In genomic region chr9:121686930-121687541, GRCh38 we compare ENCODE assay signal across 8 cellular contexts. TPM values are rescaled to one million over a fixed set of nuclear protein-coding genes. Genes with fewer than 3 reads are reported as not detected.
A peak's percentile ranks its signal among the peaks of the same experiment; 100 is the strongest.
DNase-seq lines count a peak whose midpoint lies in the region; FAIRE-seq and TF ChIP-seq lines count a peak whose summit lies in the region.

No MANE protein-coding gene starts in this region.

- peak; percentile 89 for FAIRE-seq in GM19239 (lab: Jason Lieb, UNC)

- no peaks in the 10 kb centered on the region for H3K36me3 Mint-ChIP-seq in CD4-positive, alpha-beta memory T cell
- H3K36me3 Mint-ChIP-seq in MCF 10A (ENCODE audit: insufficient read depth, unreplicated experiment) = peaks cover 5% of the 10 kb centered on the region

- H4K20me1 ChIP-seq in SU-DHL-6 (ENCODE audit: low read depth, low read length) = no peaks in the 10 kb centered on the region

- no peak overlapping the region for H3K27ac ChIP-seq in CD4-positive, alpha-beta memory T cell (ENCODE audit: low read depth, low read length)
- H3K27ac ChIP-seq in SU-DHL-6 (ENCODE audit: low read depth, low read length) = no peak overlapping the region

- no peak overlapping the region for H2AFZ ChIP-seq in SU-DHL-6 (ENCODE audit: low read depth, low read length, severe bottlenecking)

- H3K4me3 Mint-ChIP-seq in CD4-positive, alpha-beta memory T cell = no peak overlapping the region
- H3K4me3 Mint-ChIP-seq in MCF 10A (ENCODE audit: unreplicated experiment) = no peak overlapping the region

- H3K79me2 ChIP-seq in SU-DHL-6 (ENCODE audit: insufficient read depth, low read length) = no peaks in the 10 kb centered on the region

- BruUV-seq in MCF 10A (replicated peaks; lab: Mats Ljungman, UMichigan) = no TSS peak

- DNase-seq in CD4-positive, alpha-beta memory T cell = peak in 3 of 5 donors; percentile 8 to 15 (median 11)
- DNase-seq in GM19239 (ENCODE audit: insufficient read length, low spot score) (peak; percentile 80), LNCaP clone FGC (ENCODE audit: low read depth) (peak; percentile 23), MCF 10A (ENCODE audit: unreplicated experiment) (peak; percentile 70), iris pigment epithelial cell (ENCODE audit: low read depth) (peak; percentile 67), foreskin melanocyte (no peak)
- DNase-seq in stimulated activated CD4-positive, alpha-beta T cell treated with anti-CD3 and anti-CD28 coated beads, Interleukin-12 subunit alpha, Interleukin-12 subunit beta, amount 100 ng/mL, for 4 hours = peak; percentile 35

- H3K4me1 ChIP-seq in CD4-positive, alpha-beta memory T cell (ENCODE audit: insufficient read depth, low read length) = no peaks in the 10 kb centered on the region

- peak overlapping the region in 1 of 7 donors; percentile 32 for H3K27ac Mint-ChIP-seq in CD4-positive, alpha-beta memory T cell
- no peak overlapping the region for H3K27ac Mint-ChIP-seq in MCF 10A (ENCODE audit: low read depth, unreplicated experiment)

- H3K4me2 ChIP-seq in SU-DHL-6 (ENCODE audit: low read depth, low read length, poor library complexity, severe bottlenecking) = no peak overlapping the region

- H3K9me3 Mint-ChIP-seq in CD4-positive, alpha-beta memory T cell = no peaks in the 10 kb centered on the region
- no peaks in the 10 kb centered on the region for H3K9me3 Mint-ChIP-seq in MCF 10A (ENCODE audit: unreplicated experiment)

- peaks cover 2 to 10% of the 10 kb centered on the region in 2 donors for H3K27me3 Mint-ChIP-seq in CD4-positive, alpha-beta memory T cell
- no peaks in the 10 kb centered on the region for H3K27me3 Mint-ChIP-seq in MCF 10A (ENCODE audit: insufficient read depth, unreplicated experiment)

- no peaks in the 10 kb centered on the region for H3K36me3 ChIP-seq in CD4-positive, alpha-beta memory T cell (ENCODE audit: insufficient read depth, low read length)
- no peaks in the 10 kb centered on the region for H3K36me3 ChIP-seq in SU-DHL-6 (ENCODE audit: low read length)

- CTCF ChIA-PET in CD4-positive, alpha-beta memory T cell (lab: Charles Lee; ENCODE audit: partially characterized antibody) = interaction anchor here (1.5 kb wide), 1 partner anchor 304 kb away, joined by 4 read pairs; no protein-coding TSS in a partner anchor
- CTCF ChIA-PET in MCF 10A (lab: Yijun Ruan, JAX) = interaction anchor here (0.6 to 2.3 kb wide), 68 partner anchors 11 to 1556 kb away, joined by 3 to 43 read pairs (median 4); no protein-coding TSS in a partner anchor

- POLR2A ChIA-PET in CD4-positive, alpha-beta memory T cell (lab: Charles Lee; ENCODE audit: partially characterized antibody) = no interaction called here
- POLR2A ChIA-PET in MCF 10A (lab: Yijun Ruan, JAX) = no interaction called here

- intact Hi-C loops in CD4-positive, alpha-beta memory T cell (cut with micrococcal nuclease) = loop anchor here (2.0 kb wide), 1 partner anchor 306 kb away; no protein-coding TSS in a partner anchor
- intact Hi-C loops in MCF 10A (cut with micrococcal nuclease) = loop anchor here (1.0 to 10.0 kb wide), 6 partner anchors 140 to 438 kb away; no protein-coding TSS in a partner anchor

- no peaks in the 10 kb centered on the region for H3F3A ChIP-seq in SU-DHL-6 (ENCODE audit: insufficient read depth)

- H3K9ac ChIP-seq in SU-DHL-6 (ENCODE audit: low read length) = no peak overlapping the region

- H3K4me3 ChIP-seq in CD4-positive, alpha-beta memory T cell (ENCODE audit: low read length in 2 of 2) = no peak overlapping the region
- H3K4me3 ChIP-seq in LNCaP clone FGC (ENCODE audit: low read depth, low read length) (no peak overlapping the region), SU-DHL-6 (ENCODE audit: insufficient read depth, low read length, poor library complexity, severe bottlenecking) (no peak overlapping the region)

- no peaks in the 10 kb centered on the region for H3K4me1 Mint-ChIP-seq in CD4-positive, alpha-beta memory T cell
- peaks cover 2% of the 10 kb centered on the region for H3K4me1 Mint-ChIP-seq in MCF 10A (ENCODE audit: insufficient read depth, unreplicated experiment)

- no peaks in the 10 kb centered on the region for H3K27me3 ChIP-seq in CD4-positive, alpha-beta memory T cell (ENCODE audit: insufficient read depth, low read length)
- no peaks in the 10 kb centered on the region for H3K27me3 ChIP-seq in SU-DHL-6 (ENCODE audit: low read length)

- H3K9me3 ChIP-seq in CD4-positive, alpha-beta memory T cell (ENCODE audit: control insufficient read depth in 1 of 2, low read length in 2 of 2) = no peaks in the 10 kb centered on the region
- H3K9me3 ChIP-seq in SU-DHL-6 (ENCODE audit: insufficient read depth, low read length) = no peaks in the 10 kb centered on the region

- no peaks in the 10 kb centered on the region for H3K9me2 ChIP-seq in SU-DHL-6 (replicated peaks; ENCODE audit: insufficient read depth, low read length)

- TF ChIP-seq CTCF in LNCaP clone FGC (IDR thresholded peaks at IDR 0.05; ENCODE audit: control insufficient read depth, extremely low read depth, insufficient read depth) (peak; percentile 86), SU-DHL-6 (IDR thresholded peaks at IDR 0.05; ENCODE audit: insufficient read depth, low read length, poor library complexity, severe bottlenecking) (peak; percentile 79), MCF 10A (IDR thresholded peaks at IDR 0.05; ENCODE audit: unreplicated experiment) (peak; percentile 92)

RNA-seq across cellular contexts. Expression of gene DAB2IP, which starts 35.6 kb away (rescaled TPM):
- total RNA-seq in CD4-positive, alpha-beta memory T cell = not detected
- polyA plus RNA-seq in CD4-positive, alpha-beta memory T cell = not detected
- 15.5 and 17.0 TPM in 2 replicates for total RNA-seq in MCF 10A (2022)

Comparison
In these comparisons a context has a peak if more than half of its experiments do, and no peak if none do; other contexts are left out.
1. RNA of gene DAB2IP, which starts 35.6 kb away (total RNA-seq): 15.5 to 17.0 TPM in MCF 10A; not detected in CD4-positive, alpha-beta memory T cell; every median in the first group is over 10 times any median in the second.
2. Peak in every context shown above with its lines, with median percentiles within 50 percentile points of each other: CTCF ChIP-seq.